15 cellular contexts compared by ENCODE assay signal in genomic region chr2:168478206-168478605, GRCh38. TPM values are rescaled to one million over a fixed set of nuclear protein-coding genes. Genes with fewer than 3 reads are reported as not detected.
DNase-seq lines count a peak whose midpoint lies in the region; ATAC-seq, FAIRE-seq and TF ChIP-seq lines count a peak whose summit lies in the region.
"Had no signal": no experiment of that assay in that cellular context is flagged by ENCODE, and none has a peak within 500 bp of the region (broad histone marks: within the 10 kb centered on the region; RNA-seq: fewer than 3 reads in every experiment).

No MANE protein-coding gene starts in this region.

- peaks cover 9% of the 10 kb centered on the region for H3F3A ChIP-seq in MM.1S (ENCODE audit: insufficient read depth, low read length)

- H3K4me3 ChIP-seq in GM12878 = no peak overlapping the region
- H3K4me3 ChIP-seq in small intestine (ENCODE audit: low read depth in 1 of 2, low read length in 2 of 2) = no peak overlapping the region
- H3K4me3 ChIP-seq in MM.1S (ENCODE audit: low read length) = no peak overlapping the region
- H3K4me3 ChIP-seq: BLaER1 treated with 17β-estradiol and CSF1 and Interleukin-3, amounts not matched to agents 10 nM and 100 nM had no signal

- WGBS in GM12878 (ENCODE audit: insufficient coverage, insufficient replicate concordance, low lambda C conversion rate, missing lambda C conversion rate) = 100% methylated on average over 1 of the region's 1 CpG
- 46 to 64% (median 50%) methylated on average over 1 of the region's 1 CpG for WGBS in small intestine, 3 donors

- intact Hi-C loops in activated CD4-positive, alpha-beta T cell treated with anti-CD3 and anti-CD28 coated beads, Interleukin-2, amount 10 ng/mL, durations not matched to agents 24 days and 14 days (cut with micrococcal nuclease) = no loop called here
- intact Hi-C loops in GM12878 (cut with micrococcal nuclease; ENCODE audit: unreplicated experiment) = no loop called here

- TF ChIP-seq EP300 in GM12878 (IDR thresholded peaks at IDR 0.05; ENCODE audit: borderline replicate concordance in 1 of 2, control insufficient read depth in 1 of 2, low read depth in 2 of 2, low read length in 2 of 2) = no peak

- H4K20me1 ChIP-seq in GM12878 (ENCODE audit: control insufficient read depth, insufficient read depth) (no peaks in the 10 kb centered on the region), MM.1S (ENCODE audit: insufficient read depth, low read length) (no peaks in the 10 kb centered on the region)

- H3K27me3 ChIP-seq in GM12878 (replicated peaks in 1 of 2; ENCODE audit: control insufficient read depth in 2 of 2, insufficient read depth in 2 of 2, low read length in 1 of 2) (no peaks in the 10 kb centered on the region), small intestine (ENCODE audit: control insufficient read depth in 2 of 2, insufficient read depth in 2 of 2, low read length in 2 of 2) (no peaks in the 10 kb centered on the region), MM.1S (replicated peaks; ENCODE audit: insufficient read depth, low read length) (no peaks in the 10 kb centered on the region)
- H3K27me3 ChIP-seq: BLaER1 treated with 17β-estradiol and CSF1 and Interleukin-3, amounts not matched to agents 10 nM and 100 nM had no signal

- TF ChIP-seq POLR2A in GM12878 (IDR thresholded peaks at IDR 0.05; ENCODE audit: low read depth, low read length) (no peak), erythroblast (IDR thresholded peaks at IDR 0.05; ENCODE audit: low read length) (no peak)

- in situ Hi-C loops in GM12878 (cut with MboI) = no loop called here

- H3K79me2 ChIP-seq in GM12878 (ENCODE audit: control insufficient read depth, insufficient read depth, low read length) = peaks cover 82% of the 10 kb centered on the region
- peaks cover 94% of the 10 kb centered on the region for H3K79me2 ChIP-seq in MM.1S (ENCODE audit: low read length)

- ATAC-seq in GM12878 (peak; percentile 19; the same call in 2 of the 3 replicates), left lobe of liver (peak; percentile 89)

- H3K27me3 Mint-ChIP-seq in activated CD4-positive, alpha-beta T cell treated with anti-CD3 and anti-CD28 coated beads, Interleukin-2, amount 10 ng/mL, durations not matched to agents 24 days and 14 days = peaks cover 2% of the 10 kb centered on the region

- H3K4me1 Mint-ChIP-seq in activated CD4-positive, alpha-beta T cell treated with anti-CD3 and anti-CD28 coated beads, Interleukin-2, amount 10 ng/mL, durations not matched to agents 24 days and 14 days = peaks cover 15% of the 10 kb centered on the region

- TF ChIP-seq RAD21 in GM12878 (IDR thresholded peaks at IDR 0.05; ENCODE audit: insufficient read depth, low read depth, low read length) = no peak

- H3K9me3 Mint-ChIP-seq in activated CD4-positive, alpha-beta T cell treated with anti-CD3 and anti-CD28 coated beads, Interleukin-2, amount 10 ng/mL, durations not matched to agents 24 days and 14 days = peaks cover 3% of the 10 kb centered on the region
- H3K9me3 Mint-ChIP-seq: H9 had no signal

- CTCF ChIA-PET in GM12878 (lab: Yijun Ruan, JAX) = interaction anchor here (1.3 kb wide), 1 partner anchor 11 kb away, joined by 3 read pairs; no protein-coding TSS in a partner anchor

- SMC1A ChIA-PET in GM12878 (lab: Charles Lee; ENCODE audit: uncharacterized antibody, unreplicated experiment) = no interaction called here

- TF ChIP-seq CTCF in GM12878 (IDR thresholded peaks at IDR 0.05 in 2 of 3, conservative IDR thresholded peaks at IDR 0.05 in 1 of 3; ENCODE audit: control insufficient read depth in 2 of 3, extremely low read depth in 1 of 3, insufficient read depth in 1 of 3, low read depth in 3 of 3, low read length in 3 of 3) = no peak
- TF ChIP-seq CTCF in MM.1S (IDR thresholded peaks at IDR 0.05; ENCODE audit: low read length) = no peak

- FAIRE-seq in GM12878 (lab: Jason Lieb, UNC) = no peak
- FAIRE-seq in small intestine (lab: Jason Lieb, UNC) = no peak

- no peak overlapping the region for H3K4me2 ChIP-seq in GM12878 (ENCODE audit: control insufficient read depth, insufficient read depth)
- H3K4me2 ChIP-seq in MM.1S (ENCODE audit: low read depth, low read length) = no peak overlapping the region
- H3K4me2 ChIP-seq: BLaER1 treated with 17β-estradiol and CSF1 and Interleukin-3, amounts not matched to agents 10 nM and 100 nM; SK-N-SH had no signal

- H3K9me2 ChIP-seq in MM.1S (replicated peaks; ENCODE audit: insufficient read depth, low read length) = no peaks in the 10 kb centered on the region
- H3K9me2 ChIP-seq: SK-N-SH had no signal

- H3K9me3 ChIP-seq in GM12878 (replicated peaks; ENCODE audit: control insufficient read depth, insufficient read depth, low read length) (peaks cover 3% of the 10 kb centered on the region), small intestine (ENCODE audit: control insufficient read depth, low read depth) (no peaks in the 10 kb centered on the region), MM.1S (replicated peaks; ENCODE audit: insufficient read depth, low read length) (no peaks in the 10 kb centered on the region)
- H3K9me3 ChIP-seq: SK-N-SH had no signal

- no peak overlapping the region for H2AFZ ChIP-seq in GM12878 (ENCODE audit: control insufficient read depth, low read depth, low read length)
- H2AFZ ChIP-seq in MM.1S (ENCODE audit: low read length) = no peak overlapping the region

- RAD21 ChIA-PET in GM12878 (lab: Charles Lee; ENCODE audit: unreplicated experiment) = no interaction called here

- no TSS peak for BruUV-seq in GM12878 (replicated peaks; lab: Mats Ljungman, UMichigan)

- no peaks in the 10 kb centered on the region; a peak in 1 of 4 replicates for H3K36me3 ChIP-seq in GM12878 (ENCODE audit: control insufficient read depth in 2 of 2, insufficient read depth in 2 of 2, low read length in 1 of 2)
- no peaks in the 10 kb centered on the region for H3K36me3 ChIP-seq in small intestine (ENCODE audit: control insufficient read depth in 2 of 2, insufficient read depth in 2 of 2, low read length in 2 of 2)
- no peaks in the 10 kb centered on the region for H3K36me3 ChIP-seq in MM.1S (replicated peaks; ENCODE audit: insufficient read depth, low read length)

- POLR2A ChIA-PET in GM12878 (lab: Charles Lee) = no interaction called here

- no peak overlapping the region for H3K4me3 Mint-ChIP-seq in activated CD4-positive, alpha-beta T cell treated with anti-CD3 and anti-CD28 coated beads, Interleukin-2, amount 10 ng/mL, durations not matched to agents 24 days and 14 days
- H3K4me3 Mint-ChIP-seq: H9 had no signal

- H3K4me1 ChIP-seq in GM12878 (ENCODE audit: control insufficient read depth, insufficient read depth, low read length) (no peaks in the 10 kb centered on the region; the same call in 1 of the 2 replicates), small intestine (ENCODE audit: control insufficient read depth in 2 of 2, insufficient read depth in 1 of 2, low read depth in 1 of 2, low read length in 1 of 2) (peaks cover 5 to 9% of the 10 kb centered on the region in 2 donors), MM.1S (ENCODE audit: low read length) (peaks cover 18% of the 10 kb centered on the region)

- H3K27ac ChIP-seq in GM12878 (ENCODE audit: control insufficient read depth, insufficient read depth) (peak overlapping the region; percentile 4; the same call in 1 of the 2 replicates), small intestine (ENCODE audit: low read depth in 1 of 2, low read length in 1 of 2) (peak overlapping the region in 1 of 2 donors; percentile 32), MM.1S (ENCODE audit: low read length) (no peak overlapping the region)
- H3K27ac ChIP-seq: BLaER1 treated with 17β-estradiol and CSF1 and Interleukin-3, amounts not matched to agents 10 nM and 100 nM had no signal

- H3K9ac ChIP-seq in GM12878 (ENCODE audit: control insufficient read depth, insufficient read depth, low read length) = no peak overlapping the region
- H3K9ac ChIP-seq in MM.1S (ENCODE audit: low read length) = no peak overlapping the region
- H3K9ac ChIP-seq: BLaER1 treated with 17β-estradiol and CSF1 and Interleukin-3, amounts not matched to agents 10 nM and 100 nM; SK-N-SH had no signal

- DNase-seq in activated CD4-positive, alpha-beta T cell treated with anti-CD3 and anti-CD28 coated beads, Interleukin-2, amount 10 ng/mL, durations not matched to agents 24 days and 14 days = peak; percentile 49
- DNase-seq in activated CD4-positive, alpha-beta T cell treated with anti-CD3 and anti-CD28 coated beads for 4 hours = no peak
- DNase-seq in GM12878 (ENCODE audit: low read depth, low spot score) (no peak), left lobe of liver (ENCODE audit: low spot score) (peak; percentile 83), small intestine (peak; percentile 68), erythroblast (lab: John Stamatoyannopoulos, UW) (no peak), MM.1S (no peak), NCI-H2081 (lab: John Stamatoyannopoulos, UW) (no peak)
- DNase-seq: DMS153, H9, MV-4-11, NCI-H1436, NCI-H69, SK-N-SH had no signal

- H3K36me3 Mint-ChIP-seq in activated CD4-positive, alpha-beta T cell treated with anti-CD3 and anti-CD28 coated beads, Interleukin-2, amount 10 ng/mL, durations not matched to agents 24 days and 14 days (ENCODE audit: low read depth) = peaks cover 7% of the 10 kb centered on the region

- H3K27ac Mint-ChIP-seq in activated CD4-positive, alpha-beta T cell treated with anti-CD3 and anti-CD28 coated beads, Interleukin-2, amount 10 ng/mL, durations not matched to agents 24 days and 14 days = no peak overlapping the region
- H3K27ac Mint-ChIP-seq: H9 had no signal

RNA-seq across cellular contexts. Expression of gene CERS6, which starts 22.1 kb away (rescaled TPM):
- total RNA-seq in activated CD4-positive, alpha-beta T cell treated with anti-CD3 and anti-CD28 coated beads, Interleukin-2, amount 10 ng/mL, durations not matched to agents 24 days and 14 days = 25.3 and 26.3 TPM in 2 replicates
- 29.6 and 30.4 TPM in 2 replicates for total RNA-seq in GM12878 (2013; cell fraction: nucleolus; rRNA removed)
- total RNA-seq in GM12878 (2014; rRNA removed) (20.4 and 22.2 TPM in 2 replicates), GM12878 (2014; rRNA removed; fragmentation: Illumina TruSeq; extraction: Trizol) (17.6 TPM in 2 replicates), GM12878 (2021) (15.3 and 17.0 TPM in 2 replicates), left lobe of liver (11.3 TPM)
- polyA plus RNA-seq in GM12878 (2011; ENCODE audit: low read depth) = 6.0 TPM
- polyA plus RNA-seq in GM12878 (2011; rRNA removed) (12.0 and 17.6 TPM in 2 replicates), GM12878 (2014; fragmentation: Illumina TruSeq; extraction: Trizol) (19.6 and 24.1 TPM in 2 replicates), GM12878 (2014; fragmentation: Nextera tagmentation; extraction: Ambion mirVana) (1 to 10 TPM; 1.3 to 2.5 TPM), GM12878 (2014; rRNA removed) (8.8 and 9.4 TPM in 2 replicates), GM12878 (2016; fragmentation: Nextera tagmentation; extraction: Ambion mirVana) (10 to 100 TPM in 1 of 2 experiments, 1 to 10 TPM in 1; 6.2 to 16.1 TPM), small intestine (10 to 100 TPM in 1 of 3 donors, 1 to 10 TPM in 2; 6.8 to 35.6 (median 8.3) TPM)
- 6.1 and 8.2 TPM in 2 replicates for polyA plus RNA-seq in GM12878 (2011; cell fraction: cytosol; rRNA removed)
- 8.5 and 10.0 TPM in 2 replicates for polyA plus RNA-seq in GM12878 (2011; cell fraction: nucleus; rRNA removed)
- 12.5 and 13.9 TPM in 2 replicates for polyA plus RNA-seq in GM12878 (2012)
- polyA minus RNA-seq in GM12878 (2011; rRNA and poly(A)+ RNA removed) = 18.6 and 19.1 TPM in 2 replicates
- 6.7 and 8.8 TPM in 2 replicates for polyA minus RNA-seq in GM12878 (2011; cell fraction: cytosol; rRNA and poly(A)+ RNA removed)
- polyA minus RNA-seq in GM12878 (2011; cell fraction: nucleus; rRNA and poly(A)+ RNA removed) = 10.8 and 16.3 TPM in 2 replicates

Comparison
In these comparisons a context has a peak if more than half of its experiments do, and no peak if none do; other contexts are left out.
1. DNase-seq: peak in activated CD4-positive, alpha-beta T cell treated with anti-CD3 and anti-CD28 coated beads, Interleukin-2, amount 10 ng/mL, durations not matched to agents 24 days and 14 days (single experiment), left lobe of liver (single experiment) and small intestine (single experiment); none in activated CD4-positive, alpha-beta T cell treated with anti-CD3 and anti-CD28 coated beads for 4 hours (0 of 2), GM12878 (single experiment), erythroblast (0 of 2), MM.1S (single experiment) and NCI-H2081 (0 of 2).